Comparison of ENCODE assay signal across 26 cellular contexts in the genomic region with DNA sequence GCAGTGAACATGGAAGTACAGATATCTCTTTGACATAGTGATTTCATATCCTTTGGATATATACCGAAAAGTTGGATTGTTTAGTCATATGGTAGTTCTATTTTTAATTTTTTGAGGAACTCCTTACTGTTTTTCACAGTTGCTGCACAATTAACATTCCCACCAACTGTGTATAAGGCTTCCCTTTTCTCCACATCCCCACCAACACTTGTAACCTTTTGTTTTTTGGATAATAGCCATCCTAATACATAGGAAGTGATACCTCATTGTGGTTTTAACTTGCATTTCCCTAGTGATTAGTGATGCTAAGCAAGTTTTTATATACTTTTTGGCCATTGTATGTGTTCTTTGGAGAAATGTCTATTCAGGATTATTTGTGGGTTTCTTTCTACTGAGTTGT. TPM values are rescaled to one million over a fixed set of nuclear protein-coding genes. Genes with fewer than 3 reads are reported as not detected.
A peak's percentile ranks its signal among the peaks of the same experiment; 100 is the strongest.
DNase-seq lines count a peak whose midpoint lies in the region; ATAC-seq and TF ChIP-seq lines count a peak whose summit lies in the region.
"Had no signal": no experiment of that assay in that cellular context is flagged by ENCODE, and none has a peak within 500 bp of the region (broad histone marks: within the 10 kb centered on the region; RNA-seq: fewer than 3 reads in every experiment).

No MANE protein-coding gene starts in this region.

- peaks cover 12% of the 10 kb centered on the region for H3K4me1 ChIP-seq in A673 (ENCODE audit: insufficient read depth, low read length, poor library complexity, severe bottlenecking)
- H3K4me1 ChIP-seq: A549 had no signal

- no peaks in the 10 kb centered on the region for H3K27me3 ChIP-seq in A673 (replicated peaks; ENCODE audit: insufficient read depth, low read depth, low read length, poor library complexity)

- no peaks in the 10 kb centered on the region for H3K36me3 ChIP-seq in A673 (ENCODE audit: insufficient read depth, low read length, poor library complexity, severe bottlenecking)

- ATAC-seq in HG03460 (IDR thresholded peaks at IDR 0.05; ENCODE audit: unreplicated experiment) = no peak
- ATAC-seq in GM18909 (IDR thresholded peaks at IDR 0.05; ENCODE audit: poor library complexity, unreplicated experiment) = no peak
- ATAC-seq: A549, GM12878, HCT116 had no signal

- intact Hi-C loops in A673 (cut with micrococcal nuclease; ENCODE audit: unreplicated experiment) = no loop called here

- no peak overlapping the region for H3K27ac ChIP-seq in A673 (ENCODE audit: low read depth, low read length, poor library complexity, severe bottlenecking)
- H3K27ac ChIP-seq: A549, C4-2B had no signal

- no peak overlapping the region for H3K4me3 ChIP-seq in A673 (ENCODE audit: low read depth, low read length, poor library complexity, severe bottlenecking)
- H3K4me3 ChIP-seq: A549, GM12878 had no signal

- DNase-seq in A673 (ENCODE audit: low spot score) (peak; percentile 64), CD1c-positive myeloid dendritic cell (ENCODE audit: extremely low spot score) (peak; percentile 87), dermis blood vessel endothelial cell (peak; percentile 60), pulmonary artery endothelial cell (ENCODE audit: low read depth, low spot score) (peak; percentile 26), NCI-H2227 treated with DMSO at 0.1 percent for 48 hours (lab: John Stamatoyannopoulos, UW) (no peak)
- DNase-seq: CD8-positive, alpha-beta memory T cell; DMS 273 treated with DMSO at 0.1 percent for 48 hours; DMS79; EL; GDM1; Karpas-422; NCI-H1092 treated with DMSO at 0.1 percent for 48 hours; NCI-H1436; NCI-H187; NCI-H2081 treated with DMSO at 0.1 percent for 48 hours; NCI-H2171; NCI-H524; NCI-H748 treated with DMSO at 0.1 percent for 48 hours; RPMI8226; SHP77 treated with DMSO at 0.1 percent for 48 hours had no signal

- POLR2A ChIA-PET in A673 (lab: Charles Lee; ENCODE audit: low non-redundant PET) = no interaction called here

- CTCF ChIA-PET in A673 (lab: Charles Lee) = no interaction called here

- no peak for TF ChIP-seq CTCF in A673 (conservative IDR thresholded peaks at IDR 0.05; ENCODE audit: low read depth, low read length)

- H3K9me3 ChIP-seq in A673 (ENCODE audit: low read depth, low read length, poor library complexity, severe bottlenecking) = peaks cover 8% of the 10 kb centered on the region
- H3K9me3 ChIP-seq: A549 had no signal

- no TSS peak for BruUV-seq in A673 (replicated peaks; lab: Mats Ljungman, UMichigan)

RNA-seq across cellular contexts. Expression of gene TENT5A, which starts 45.1 kb away (rescaled TPM):
- total RNA-seq in A673 (2021) (36.9 and 37.1 TPM in 2 replicates), dermis blood vessel endothelial cell (1.5 TPM in 2 replicates), pulmonary artery endothelial cell (6.9 and 7.5 TPM in 2 replicates)
